In genomic region chr1:205631727-205632373, GRCh38 we compare ENCODE assay signal across 1 cellular context.
A peak's percentile ranks its signal among the peaks of the same experiment; 100 is the strongest.
TF ChIP-seq lines count a peak whose summit lies in the region.

TSS of gene ELK4 (minus strand) at chr1:205632011. CDS start at chr1:205623882, 8,129 bp downstream.

TF ChIP-seq in HepG2, 621 proteins besides CTCF, POLR2A, EP300 and RAD21 (continued from another document and continues in another):
- TF ChIP-seq ZNF646 (CRISPR knock-in tag; IDR thresholded peaks at IDR 0.05) (peak; percentile 49; the same call in 1 of the 2 replicates), ZNF616 (CRISPR knock-in tag; IDR thresholded peaks at IDR 0.05; ENCODE audit: low read depth) (no peak), ZSCAN22 (CRISPR knock-in tag; IDR thresholded peaks at IDR 0.05) (no peak), ZNF260 (CRISPR knock-in tag; IDR thresholded peaks at IDR 0.05; ENCODE audit: borderline replicate concordance, low read depth) (no peak), ZNF576 (CRISPR knock-in tag; IDR thresholded peaks at IDR 0.05) (no peak), ZEB1 (IDR thresholded peaks at IDR 0.05; ENCODE audit: insufficient replicate concordance, low read depth) (no peak), ZNF263 (CRISPR knock-in tag; IDR thresholded peaks at IDR 0.05) (peak; percentile 44; the same call in 1 of the 2 replicates), SMAD3 (CRISPR knock-in tag; IDR thresholded peaks at IDR 0.05) (peak; percentile 84; the same call in 1 of the 2 replicates), MXD4 (CRISPR knock-in tag; IDR thresholded peaks at IDR 0.05) (peak; percentile 75; the same call in 1 of the 2 replicates), TOE1 (CRISPR knock-in tag; IDR thresholded peaks at IDR 0.05) (no peak), IRX3 (CRISPR knock-in tag; IDR thresholded peaks at IDR 0.05; ENCODE audit: borderline replicate concordance, low read depth) (no peak), CEBPB (IDR thresholded peaks at IDR 0.05; ENCODE audit: borderline replicate concordance, low read depth, low read length) (no peak), ZNF782 (CRISPR knock-in tag; IDR thresholded peaks at IDR 0.05; ENCODE audit: borderline replicate concordance) (peak; percentile 82; the same call in 1 of the 2 replicates), ZKSCAN1 (IDR thresholded peaks at IDR 0.05; ENCODE audit: low read length) (0 out of 2 replicates have a peak, but pooled peaks have one; percentile 21), PRMT3 (CRISPR knock-in tag; IDR thresholded peaks at IDR 0.05; ENCODE audit: borderline replicate concordance, low read depth) (no peak), ZBTB38 (CRISPR knock-in tag; IDR thresholded peaks at IDR 0.05) (0 out of 2 replicates have a peak, but pooled peaks have one; percentile 47), ZNF501 (CRISPR knock-in tag; IDR thresholded peaks at IDR 0.05) (peak; percentile 87), DDIT3 (CRISPR knock-in tag; IDR thresholded peaks at IDR 0.05) (no peak), ETV5 (CRISPR knock-in tag; IDR thresholded peaks at IDR 0.05; ENCODE audit: borderline replicate concordance) (peak; percentile 84), NR0B2 (CRISPR knock-in tag; IDR thresholded peaks at IDR 0.05) (no peak), RAD51 (IDR thresholded peaks at IDR 0.05; ENCODE audit: borderline replicate concordance) (no peak), ZNF703 (CRISPR knock-in tag; IDR thresholded peaks at IDR 0.05; ENCODE audit: borderline replicate concordance) (no peak), THAP11 (CRISPR knock-in tag; IDR thresholded peaks at IDR 0.05) (peak; percentile 89), NFIC (IDR thresholded peaks at IDR 0.05; ENCODE audit: low read length) (no peak), CBX2 (IDR thresholded peaks at IDR 0.05; ENCODE audit: low read depth, low read length) (no peak), CBX2 (CRISPR knock-in tag; IDR thresholded peaks at IDR 0.05; ENCODE audit: low read depth) (no peak; the same call in 1 of the 2 replicates), ZBTB25 (CRISPR knock-in tag; IDR thresholded peaks at IDR 0.05) (0 out of 2 replicates have a peak, but pooled peaks have one; percentile 71), PRDM10 (CRISPR knock-in tag; IDR thresholded peaks at IDR 0.05; ENCODE audit: low read depth) (peak; percentile 75; the same call in 1 of the 2 replicates), AKNA (CRISPR knock-in tag; IDR thresholded peaks at IDR 0.05; ENCODE audit: borderline replicate concordance) (no peak; the same call in 1 of the 2 replicates), PCBP2 (optimal IDR thresholded peaks at IDR 0.05; ENCODE audit: low read depth, low read length, poor library complexity, severe bottlenecking) (no peak), ZNF460 (CRISPR knock-in tag; IDR thresholded peaks at IDR 0.05; ENCODE audit: borderline replicate concordance) (no peak), ARID5B (CRISPR knock-in tag; IDR thresholded peaks at IDR 0.05) (peak; percentile 57; the same call in 1 of the 2 replicates)
